Comparison of ENCODE assay signal across 8 cellular contexts in the genomic region with DNA sequence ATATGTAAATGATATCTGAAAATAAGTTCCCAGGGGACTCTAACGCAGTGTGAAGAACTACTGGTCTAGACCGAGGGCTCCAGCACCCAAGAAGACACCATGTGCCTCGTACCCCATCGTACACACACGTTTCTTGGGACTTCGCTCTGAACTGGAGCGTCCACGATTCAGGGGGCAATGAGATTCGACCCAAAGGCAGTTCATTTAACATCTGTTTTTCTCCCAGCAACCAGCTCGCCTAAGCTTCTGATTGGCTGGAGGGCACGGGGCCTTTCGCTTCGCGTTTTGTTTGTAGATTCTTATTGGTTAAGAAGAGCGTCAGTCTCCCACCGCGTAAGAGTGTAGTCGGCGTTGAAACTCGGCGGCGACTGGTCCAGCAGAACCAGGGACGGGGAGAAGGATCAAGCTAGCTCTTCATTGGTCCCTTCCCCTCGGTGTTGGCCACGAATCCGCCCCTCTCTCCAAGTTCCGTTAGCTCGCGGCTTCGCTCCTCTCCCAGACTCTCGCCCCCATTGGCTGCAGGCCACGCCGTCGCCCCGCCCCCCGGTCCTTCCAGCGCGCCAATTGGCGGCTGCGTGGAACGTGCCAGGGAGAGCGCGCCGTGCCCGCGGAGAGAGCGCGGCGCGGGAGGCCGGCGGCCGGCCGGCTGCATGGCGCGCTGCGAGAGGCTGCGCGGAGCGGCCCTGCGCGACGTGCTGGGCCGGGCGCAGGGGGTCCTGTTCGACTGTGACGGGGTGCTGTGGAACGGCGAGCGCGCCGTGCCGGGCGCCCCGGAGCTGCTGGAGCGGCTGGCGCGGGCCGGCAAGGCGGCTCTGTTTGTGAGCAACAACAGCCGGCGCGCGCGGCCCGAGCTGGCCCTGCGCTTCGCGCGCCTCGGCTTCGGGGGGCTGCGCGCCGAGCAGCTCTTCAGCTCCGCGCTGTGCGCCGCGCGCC. TPM values are rescaled to one million over a fixed set of nuclear protein-coding genes. Genes with fewer than 3 reads are reported as not detected.
A peak's percentile ranks its signal among the peaks of the same experiment; 100 is the strongest.
DNase-seq lines count a peak whose midpoint lies in the region; ATAC-seq and TF ChIP-seq lines count a peak whose summit lies in the region.

A gene with protein sequence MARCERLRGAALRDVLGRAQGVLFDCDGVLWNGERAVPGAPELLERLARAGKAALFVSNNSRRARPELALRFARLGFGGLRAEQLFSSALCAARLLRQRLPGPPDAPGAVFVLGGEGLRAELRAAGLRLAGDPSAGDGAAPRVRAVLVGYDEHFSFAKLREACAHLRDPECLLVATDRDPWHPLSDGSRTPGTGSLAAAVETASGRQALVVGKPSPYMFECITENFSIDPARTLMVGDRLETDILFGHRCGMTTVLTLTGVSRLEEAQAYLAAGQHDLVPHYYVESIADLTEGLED (plus strand): TSS at position 591 of the 933 bp plus-strand sequence. CDS start 60 bp downstream, at position 651.

- in situ Hi-C loops in GM13976 (cut with MboI; ENCODE audit: low sequenced_read_pairs, unreplicated experiment), result no loop called here

- peak; percentile 97 for DNase-seq in GM13976 (ENCODE audit: low spot score)
- DNase-seq in NCI-H146 treated with DMSO at 0.1 percent for 48 hours (lab: John Stamatoyannopoulos, UW; ENCODE audit: unreplicated experiment), result peak; percentile 92
- DNase-seq in amniotic stem cell (lab: John Stamatoyannopoulos, UW), result peak; percentile 99
- DNase-seq in left cardiac atrium, result peak; percentile 99
- peak; percentile 100 for DNase-seq in posterior vena cava (ENCODE audit: low spot score)
- DNase-seq in ureter (ENCODE audit: low spot score), result peak; percentile 99

- ATAC-seq in HG02870 (IDR thresholded peaks at IDR 0.05; ENCODE audit: unreplicated experiment), result peak; percentile 89
- peak; percentile 97 to 98 for ATAC-seq in left cardiac atrium

- no peak for TF ChIP-seq CTCF in GM13976 (IDR thresholded peaks at IDR 0.05; ENCODE audit: borderline replicate concordance, control extremely low read depth, extremely low read depth, insufficient read depth, missing control alignments)

- intact Hi-C loops in T-helper 1 cell treated with Interleukin-12 subunit alpha and Interleukin-12 subunit beta and Interleukin-4 antibody, amounts not matched to agents 30 ng/mL and 1 ng/mL, for 36 hours (cut with micrococcal nuclease), result loop anchor here (1.0 to 10.0 kb wide), 7 partner anchors 15 to 846 kb away; a partner anchor contains a TSS
- intact Hi-C loops in left cardiac atrium (cut with DNase I) (no loop called here), posterior vena cava (cut with DNase I) (loop anchor here in 1 of 2 donors (10.0 kb wide), 1 partner anchor 206 kb away; no protein-coding TSS in a partner anchor)

RNA-seq across cellular contexts. Expression of the gene that starts here (rescaled TPM):
- 17.7 and 20.6 TPM in 2 replicates for total RNA-seq in T-helper 1 cell treated with Interleukin-12 subunit alpha and Interleukin-12 subunit beta and Interleukin-4 antibody, amounts not matched to agents 30 ng/mL and 1 ng/mL, for 36 hours
- 10 to 100 TPM; 17.3 to 17.5 TPM for total RNA-seq in left cardiac atrium
- total RNA-seq in posterior vena cava, result 1 to 10 TPM; 5.0 to 5.4 TPM
- total RNA-seq in ureter, result 5.2 TPM

Comparison
In these comparisons a context has a peak if more than half of its experiments do, and no peak if none do; other contexts are left out.
1. Peak in every context shown above with its lines: DNase-seq and ATAC-seq.